11 cellular contexts compared by ENCODE assay signal in the genomic region with DNA sequence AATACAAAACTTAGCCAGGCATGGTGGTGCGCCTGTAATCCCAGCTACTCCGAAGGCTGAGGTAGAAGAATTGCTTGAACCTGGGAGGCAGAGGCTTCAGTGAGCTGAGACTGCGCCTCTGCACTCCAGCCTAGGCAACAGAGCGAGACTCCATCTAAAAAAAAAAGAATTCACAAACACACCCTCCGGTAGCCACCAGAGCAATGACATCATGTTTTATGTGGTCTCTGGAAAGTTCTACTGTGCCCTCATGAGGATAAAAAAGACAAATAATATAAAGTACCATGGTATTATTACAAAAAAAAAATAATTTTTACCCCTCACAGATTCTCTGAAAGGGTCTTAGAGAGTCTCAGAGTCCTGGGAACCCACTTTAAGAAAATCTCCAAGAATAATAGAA.
"Had no signal": no experiment of that assay in that cellular context is flagged by ENCODE, and none has a peak within 500 bp of the region (broad histone marks: within the 10 kb centered on the region; RNA-seq: fewer than 3 reads in every experiment).

No MANE protein-coding gene starts in this region.

- H3K4me3 ChIP-seq: GM23248, GM23338, HAP-1 had no signal

- H3K4me1 ChIP-seq: HAP-1 had no signal

- H3K9me3 ChIP-seq: HAP-1 had no signal

- H2AFZ ChIP-seq: GM23248, GM23338 had no signal

- H3K9ac ChIP-seq: GM23248 had no signal

- FAIRE-seq: H1, H54 had no signal

- DNase-seq: GM23248, GOT3, H7, H9, HCEC 1CT, HFFc6 had no signal

- H3K27ac ChIP-seq: GM23248 had no signal

- H3K36me3 ChIP-seq: HAP-1 had no signal

- H3K4me2 ChIP-seq: GM23338 had no signal

- ATAC-seq: GM23338, HCT116 had no signal
